In the genomic region with DNA sequence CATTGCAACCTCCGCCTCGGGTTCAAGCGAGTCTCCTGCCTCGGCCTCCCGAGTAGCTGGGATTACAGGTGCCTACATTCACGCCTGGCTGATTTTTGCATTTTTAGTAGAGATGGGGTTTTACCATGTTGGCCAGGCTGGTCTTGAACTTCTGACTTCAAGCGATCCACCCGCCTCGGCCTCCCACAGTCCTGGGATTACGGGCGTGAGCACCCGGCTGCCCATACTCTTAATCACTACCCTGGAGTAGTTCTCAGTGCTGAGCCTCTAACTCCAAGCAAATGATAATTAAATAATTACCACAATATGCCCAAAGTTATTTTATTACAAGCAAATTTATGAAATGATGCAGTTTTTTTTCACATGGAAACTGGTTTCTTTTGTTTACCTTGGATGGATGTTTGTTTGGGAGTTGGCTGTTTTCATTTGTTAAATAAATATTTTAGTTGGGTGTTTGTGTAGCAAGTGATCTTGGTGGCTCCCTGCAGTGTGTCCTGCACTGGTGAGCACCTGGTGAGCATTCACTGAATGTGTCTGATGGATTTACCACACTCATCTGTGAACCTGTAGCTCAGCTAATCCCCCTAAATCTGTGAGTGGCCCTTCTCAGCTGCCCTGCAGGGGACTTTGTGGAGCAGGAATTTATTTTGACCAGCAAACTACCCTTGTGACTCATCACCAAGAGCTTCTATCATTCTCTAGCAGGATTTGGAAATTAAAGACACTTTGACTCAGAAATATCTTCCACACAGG, we compare ENCODE assay signal across 12 cellular contexts. TPM values are rescaled to one million over a fixed set of nuclear protein-coding genes. Genes with fewer than 3 reads are reported as not detected.
DNase-seq lines count a peak whose midpoint lies in the region; ATAC-seq, FAIRE-seq and TF ChIP-seq lines count a peak whose summit lies in the region.
"Had no signal": no experiment of that assay in that cellular context is flagged by ENCODE, and none has a peak within 500 bp of the region (broad histone marks: within the 10 kb centered on the region; RNA-seq: fewer than 3 reads in every experiment).

No MANE protein-coding gene starts in this region.

- H3K4me3 ChIP-seq in IMR-90 (ENCODE audit: insufficient read depth, low read depth, low read length) (no peak overlapping the region), osteoblast (ENCODE audit: insufficient read depth, low read length) (no peak overlapping the region), MM.1S (ENCODE audit: low read length) (no peak overlapping the region)
- H3K4me3 ChIP-seq: sigmoid colon, vagina had no signal

- no peaks in the 10 kb centered on the region for H3K27me3 ChIP-seq in IMR-90 (ENCODE audit: control insufficient read depth, insufficient read depth, low read length)
- no peaks in the 10 kb centered on the region for H3K27me3 ChIP-seq in osteoblast (ENCODE audit: insufficient read depth, low read length)
- no peaks in the 10 kb centered on the region for H3K27me3 ChIP-seq in MM.1S (replicated peaks; ENCODE audit: insufficient read depth, low read length)
- H3K27me3 ChIP-seq: sigmoid colon, vagina had no signal

- H4K8ac ChIP-seq in IMR-90 (ENCODE audit: low read depth in 2 of 2, low read length in 2 of 2) = no peak overlapping the region

- TF ChIP-seq POLR2A in IMR-90 (IDR thresholded peaks at IDR 0.05; ENCODE audit: low read depth, low read length) (no peak), GM12892 (IDR thresholded peaks at IDR 0.05; ENCODE audit: low read depth, low read length) (no peak)

- no peak overlapping the region for H2AK5ac ChIP-seq in IMR-90 (ENCODE audit: low read depth, low read length)

- no peak overlapping the region for H3K27ac ChIP-seq in IMR-90 (ENCODE audit: insufficient read depth, low read length)
- peak overlapping the region; percentile 42 for H3K27ac ChIP-seq in osteoblast (ENCODE audit: low read depth, low read length)
- H3K27ac ChIP-seq in MM.1S (ENCODE audit: low read length) = no peak overlapping the region
- H3K27ac ChIP-seq: sigmoid colon, vagina had no signal

- intact Hi-C loops in IMR-90 (cut with micrococcal nuclease) = no loop called here

- in situ Hi-C loops in IMR-90 (cut with MboI; ENCODE audit: low sequenced_read_pairs) = no loop called here

- POLR2A ChIA-PET in IMR-90 (lab: Charles Lee; ENCODE audit: unreplicated experiment) = no interaction called here

- FAIRE-seq in GM12892 (lab: Jason Lieb, UNC) = no peak

- no peak overlapping the region for H2BK120ac ChIP-seq in IMR-90 (ENCODE audit: low read depth, low read length)

- H3K79me1 ChIP-seq in IMR-90 (ENCODE audit: low read depth in 1 of 2, low read length in 2 of 2) = peaks cover 30 to 59% of the 10 kb centered on the region in 2 experiments

- no peak overlapping the region for H3K9ac ChIP-seq in IMR-90 (ENCODE audit: low read depth, low read length)
- H3K9ac ChIP-seq in MM.1S (ENCODE audit: low read length) = no peak overlapping the region

- no peaks in the 10 kb centered on the region for H3F3A ChIP-seq in MM.1S (ENCODE audit: insufficient read depth, low read length)

- no peak overlapping the region for H3K56ac ChIP-seq in IMR-90 (ENCODE audit: extremely low read depth, insufficient read depth, low read length)

- WGBS in IMR-90 (ENCODE audit: extremely low coverage in 2 of 2, insufficient read length in 1 of 2), 2 experiments = 97% methylated on average over 5 of the region's 12 CpGs; no CpG with 5 or more reads in 1 of the 2 experiments

- peak; percentile 88 for ATAC-seq in IMR-90 (ENCODE audit: low read depth)

- CTCF ChIA-PET in IMR-90 (lab: Yijun Ruan, JAX) = interaction anchor here (0.6 kb wide), 2 partner anchors 83 to 103 kb away, joined by 3 to 5 read pairs; no protein-coding TSS in a partner anchor

- peaks cover 3% of the 10 kb centered on the region; the same call in 1 of the 2 replicates for H3K9me1 ChIP-seq in IMR-90 (ENCODE audit: insufficient read depth, low read length)

- H2BK15ac ChIP-seq in IMR-90 (ENCODE audit: low read depth, low read length) = no peak overlapping the region

- H2BK5ac ChIP-seq in IMR-90 (ENCODE audit: low read depth, low read length, poor library complexity, severe bottlenecking) = no peak overlapping the region

- H3K4me1 ChIP-seq in IMR-90 (ENCODE audit: control insufficient read depth, insufficient read depth, low read length) = peaks cover 2% of the 10 kb centered on the region; the same call in 1 of the 2 replicates
- peaks cover 30% of the 10 kb centered on the region for H3K4me1 ChIP-seq in osteoblast (ENCODE audit: insufficient read depth, low read length)
- no peaks in the 10 kb centered on the region for H3K4me1 ChIP-seq in MM.1S (ENCODE audit: low read length)
- H3K4me1 ChIP-seq: sigmoid colon had no signal

- H2AFZ ChIP-seq in IMR-90 (replicated peaks; ENCODE audit: low read length, poor library complexity) = no peak overlapping the region
- no peak overlapping the region for H2AFZ ChIP-seq in osteoblast (ENCODE audit: low read length)
- no peak overlapping the region for H2AFZ ChIP-seq in MM.1S (ENCODE audit: low read length)

- no TSS peak for BruUV-seq in IMR-90 (replicated peaks; lab: Mats Ljungman, UMichigan)

- no peaks in the 10 kb centered on the region for H3K36me3 ChIP-seq in IMR-90 (ENCODE audit: control insufficient read depth, insufficient read depth, low read length)
- H3K36me3 ChIP-seq in osteoblast (ENCODE audit: insufficient read depth, low read length) = peaks cover 2% of the 10 kb centered on the region
- H3K36me3 ChIP-seq in MM.1S (replicated peaks; ENCODE audit: insufficient read depth, low read length) = no peaks in the 10 kb centered on the region
- H3K36me3 ChIP-seq: sigmoid colon, vagina had no signal

- dilution Hi-C loops in IMR-90 (cut with HindIII; ENCODE audit: low sequenced_read_pairs, unreplicated experiment) = no loop called here

- H2AK9ac ChIP-seq in IMR-90 (replicated peaks; ENCODE audit: low read depth, low read length, poor library complexity) = no peak overlapping the region

- H3K18ac ChIP-seq in IMR-90 (ENCODE audit: low read depth, low read length) = no peak overlapping the region

- TF ChIP-seq CTCF in IMR-90 (conservative IDR thresholded peaks at IDR 0.05; ENCODE audit: low read depth, low read length) = no peak
- peak; percentile 14 for TF ChIP-seq CTCF in osteoblast (IDR thresholded peaks at IDR 0.05; ENCODE audit: extremely low read depth, low read depth, low read length)
- TF ChIP-seq CTCF in MM.1S (IDR thresholded peaks at IDR 0.05; ENCODE audit: low read length) = no peak

- no peak overlapping the region for H3K14ac ChIP-seq in IMR-90 (replicated peaks; ENCODE audit: low read depth, low read length)

- no peak overlapping the region for H3K23ac ChIP-seq in IMR-90 (ENCODE audit: low read depth, low read length)

- DNase-seq in COLO668 (lab: John Stamatoyannopoulos, UW; ENCODE audit: unreplicated experiment) (peak; percentile 24), IMR-90 (peak; percentile 65), dermis blood vessel endothelial cell (peak; percentile 39), osteoblast (ENCODE audit: insufficient read length, low spot score, missing footprints) (peak; percentile 85), MM.1S (no peak), GM12892 (ENCODE audit: insufficient read length) (no peak), GDM1 (lab: John Stamatoyannopoulos, UW) (no peak)
- DNase-seq in activated CD8-positive, alpha-beta memory T cell treated with anti-CD3 and anti-CD28 coated beads, Interleukin-2, amount 50 U/mL, for 4 hours = no peak
- DNase-seq: amniotic stem cell, sigmoid colon, T-helper 9 cell had no signal

- no peak overlapping the region for H3K4me2 ChIP-seq in IMR-90 (ENCODE audit: low read depth, low read length)
- peak overlapping the region; percentile 60 for H3K4me2 ChIP-seq in osteoblast (ENCODE audit: insufficient read depth, low read length)
- H3K4me2 ChIP-seq in MM.1S (ENCODE audit: low read depth, low read length) = no peak overlapping the region

- no peak overlapping the region for H2BK20ac ChIP-seq in IMR-90 (ENCODE audit: low read depth, low read length)

- H3K4ac ChIP-seq in IMR-90 (ENCODE audit: low read depth, low read length) = no peak overlapping the region

- H4K91ac ChIP-seq in IMR-90 (ENCODE audit: insufficient read depth, low read depth, low read length) = no peak overlapping the region

- TF ChIP-seq RAD21 in IMR-90 (IDR thresholded peaks at IDR 0.05; ENCODE audit: low read length) = 0 out of 2 replicates have a peak, but pooled peaks have one; percentile 2

- H4K20me1 ChIP-seq in IMR-90 (ENCODE audit: insufficient read depth, low read length) = peaks cover 8% of the 10 kb centered on the region
- H4K20me1 ChIP-seq in osteoblast (ENCODE audit: insufficient read depth, low read length) = peaks cover 10% of the 10 kb centered on the region
- H4K20me1 ChIP-seq in MM.1S (ENCODE audit: insufficient read depth, low read length) = no peaks in the 10 kb centered on the region

- H3K79me2 ChIP-seq in osteoblast (ENCODE audit: insufficient read depth, low read length) = peaks cover 84% of the 10 kb centered on the region
- no peaks in the 10 kb centered on the region for H3K79me2 ChIP-seq in MM.1S (ENCODE audit: low read length)

- H3K9me2 ChIP-seq in MM.1S (replicated peaks; ENCODE audit: insufficient read depth, low read length) = no peaks in the 10 kb centered on the region

- no peaks in the 10 kb centered on the region for H3K9me3 ChIP-seq in IMR-90 (ENCODE audit: control insufficient read depth, insufficient read depth, low read length)
- no peaks in the 10 kb centered on the region for H3K9me3 ChIP-seq in osteoblast (ENCODE audit: low read depth, low read length)
- no peaks in the 10 kb centered on the region for H3K9me3 ChIP-seq in MM.1S (replicated peaks; ENCODE audit: insufficient read depth, low read length)
- H3K9me3 ChIP-seq: sigmoid colon, vagina had no signal

- H4K5ac ChIP-seq in IMR-90 (ENCODE audit: low read depth, low read length) = no peak overlapping the region

TF ChIP-seq in IMR-90, 13 proteins besides CTCF, POLR2A, EP300 and RAD21:
- TF ChIP-seq FOS (IDR thresholded peaks at IDR 0.05; ENCODE audit: low read depth, low read length) (0 out of 2 replicates have a peak, but pooled peaks have one; percentile 42), NFE2L2 (IDR thresholded peaks at IDR 0.05; ENCODE audit: low read depth, low read length) (no peak)

RNA-seq across cellular contexts. Expression of a gene that starts 36.9 kb away (rescaled TPM):
- total RNA-seq in IMR-90 (2012; rRNA removed) (83.5 and 91.4 TPM in 2 replicates), dermis blood vessel endothelial cell (719 and 803 TPM in 2 replicates), osteoblast (235 and 242 TPM in 2 replicates)
- polyA plus RNA-seq in IMR-90 (2012; rRNA removed) = 17.3 and 18.7 TPM in 2 replicates
- 6.6 and 11.2 TPM in 2 replicates for polyA plus RNA-seq in IMR-90 (2012; cell fraction: cytosol; rRNA removed)
- polyA plus RNA-seq in IMR-90 (2012; cell fraction: nucleus; rRNA removed; ENCODE audit: low replicate concordance) = 11.9 and 27.9 TPM in 2 replicates
- polyA plus RNA-seq in GM12892 (2012; ENCODE audit: missing spikeins) = 13.3 TPM

Comparison
In these comparisons a context has a peak if more than half of its experiments do, and no peak if none do; other contexts are left out.
1. DNase-seq: peak in COLO668 (single experiment), IMR-90 (single experiment), dermis blood vessel endothelial cell (single experiment) and osteoblast (single experiment); none in MM.1S (single experiment), GM12892 (single experiment), activated CD8-positive, alpha-beta memory T cell treated with anti-CD3 and anti-CD28 coated beads, Interleukin-2, amount 50 U/mL, for 4 hours (single experiment) and GDM1 (single experiment).